Comparison of ENCODE assay signal across 35 cellular contexts in genomic region chr1:166132496-166132895, GRCh38. TPM values are rescaled to one million over a fixed set of nuclear protein-coding genes. Genes with fewer than 3 reads are reported as not detected.
"Had no signal": no experiment of that assay in that cellular context is flagged by ENCODE, and none has a peak within 500 bp of the region (broad histone marks: within the 10 kb centered on the region; RNA-seq: fewer than 3 reads in every experiment).

No MANE protein-coding gene starts in this region.

- H3K36me3 ChIP-seq: ascending aorta, brain microvascular endothelial cell, breast epithelium had no signal

- H3K27ac Mint-ChIP-seq: activated B cell treated with CpG ODN at 0.5 μM for 24 hours; activated CD4-positive, alpha-beta memory T cell treated with anti-CD3 and anti-CD28 coated beads for 36 hours; activated CD4-positive, alpha-beta T cell treated with anti-CD3 and anti-CD28 coated beads, Interleukin-2, amount 10 ng/mL, durations not matched to agents 24 days and 14 days; activated CD8-positive, alpha-beta T cell treated with anti-CD3 and anti-CD28 coated beads for 36 hours; activated naive CD4-positive, alpha-beta T cell treated with anti-CD3 and anti-CD28 coated beads, Interleukin-2, amount 10 ng/mL, durations not matched to agents 7 days and 5 days; activated naive CD4-positive, alpha-beta T cell treated with anti-CD3 and anti-CD28 coated beads, Interleukin-2, amount 50 U/mL, for 24 hours; activated naive CD8-positive, alpha-beta T cell; activated naive CD8-positive, alpha-beta T cell treated with anti-CD3 and anti-CD28 coated beads, Interleukin-2, amount 10 ng/mL, durations not matched to agents 7 days and 5 days; activated naive CD8-positive, alpha-beta T cell treated with anti-CD3 and anti-CD28 coated beads, Interleukin-2, amount 50 U/mL, for 24 hours; activated T-cell treated with anti-CD3 and anti-CD28 coated beads, Interleukin-2, amount 50 U/mL, for 72 hours; activated T-helper 1 cell treated with anti-CD3 and anti-CD28 coated beads, Interleukin-12 subunit alpha, Interleukin-12 subunit beta, Interleukin-2, Interleukin-4 antibody, amounts not matched to agents 30 ng/mL and 10 ng/mL and 1 ng/mL, durations not matched to agents 14 hours and 24 hours and 36 hours; activated T-helper 17 cell treated with anti-CD3 and anti-CD28 coated beads, Interleukin-2, amount 50 U/mL, for 72 hours; T-helper 1 cell treated with Interleukin-12 subunit alpha and Interleukin-12 subunit beta and Interleukin-4 antibody, amounts not matched to agents 30 μg/mL and 1 μg/mL, for 36 hours; T-helper 2 cell treated with Interferon-gamma antibody and Interleukin-4, amounts not matched to agents 5 μg/mL and 100 μg/mL, for 36 hours had no signal

- ATAC-seq: activated CD8-positive, alpha-beta T cell treated with anti-CD3 and anti-CD28 coated beads for 36 hours; activated naive CD8-positive, alpha-beta T cell treated with anti-CD3 and anti-CD28 coated beads, Interleukin-2, amount 50 U/mL, for 24 hours; activated T-cell treated with anti-CD3 and anti-CD28 coated beads, Interleukin-2, amount 50 U/mL, for 4 hours; activated T-cell treated with anti-CD3 and anti-CD28 coated beads, Interleukin-2, amount 50 U/mL, for 72 hours; activated T-helper 17 cell treated with anti-CD3 and anti-CD28 coated beads, Interleukin-2, amount 50 U/mL, for 72 hours had no signal

- H3K4me3 ChIP-seq: ascending aorta, breast epithelium had no signal

- DNase-seq: activated B cell treated with CpG ODN at 0.5 μM for 24 hours; activated CD4-positive, alpha-beta memory T cell treated with anti-CD3 and anti-CD28 coated beads for 36 hours; activated CD4-positive, alpha-beta T cell treated with anti-CD3 and anti-CD28 coated beads for 4 hours; activated CD4-positive, alpha-beta T cell treated with anti-CD3 and anti-CD28 coated beads, Interleukin-2, amount 10 ng/mL, durations not matched to agents 24 days and 14 days; activated CD4-positive, alpha-beta T cell treated with anti-CD3 and anti-CD28 coated beads, Interleukin-2, amount 50 U/mL, for 1 hour; activated CD4-positive, alpha-beta T cell treated with anti-CD3 and anti-CD28 coated beads, Interleukin-2, amount 50 U/mL, for 4 hours; activated CD4-positive, CD25-positive, alpha-beta regulatory T cell treated with anti-CD3 and anti-CD28 coated beads, Interleukin-2, amount 50 U/mL, for 72 hours; activated CD8-positive, alpha-beta memory T cell treated with anti-CD3 and anti-CD28 coated beads, Interleukin-2, amount 50 U/mL, for 4 hours; activated effector memory CD4-positive, alpha-beta T cell treated with anti-CD3 and anti-CD28 coated beads, Interleukin-2, amount 50 U/mL, for 16 hours; activated gamma-delta T cell treated with Interleukin-2 at 50 U/mL for 16 hours; activated naive CD4-positive, alpha-beta T cell; activated naive CD8-positive, alpha-beta T cell treated with anti-CD3 and anti-CD28 coated beads, Interleukin-2, amount 10 ng/mL, durations not matched to agents 7 days and 5 days; activated T-cell treated with anti-CD3 and anti-CD28 coated beads for 4 hours; activated T-cell treated with anti-CD3 and anti-CD28 coated beads, Interleukin-2, amount 50 U/mL, for 1 hour; activated T-cell treated with anti-CD3 and anti-CD28 coated beads, Interleukin-2, amount 50 U/mL, for 4 hours; activated T-cell treated with anti-CD3 and anti-CD28 coated beads, Interleukin-2, amount 50 U/mL, for 72 hours; amygdala; anterior cingulate cortex; brain microvascular endothelial cell; central memory CD4-positive, alpha-beta T cell; T-helper 1 cell; T-helper 9 cell had no signal

- H3K4me1 Mint-ChIP-seq: activated B cell treated with CpG ODN at 0.5 μM for 24 hours; activated CD4-positive, alpha-beta T cell treated with anti-CD3 and anti-CD28 coated beads, Interleukin-2, amount 10 ng/mL, durations not matched to agents 24 days and 14 days; activated naive CD4-positive, alpha-beta T cell treated with anti-CD3 and anti-CD28 coated beads, Interleukin-2, amount 10 ng/mL, durations not matched to agents 7 days and 5 days; activated naive CD4-positive, alpha-beta T cell treated with anti-CD3 and anti-CD28 coated beads, Interleukin-2, amount 50 U/mL, for 24 hours; activated naive CD8-positive, alpha-beta T cell treated with anti-CD3 and anti-CD28 coated beads, Interleukin-2, amount 10 ng/mL, durations not matched to agents 7 days and 5 days; activated naive CD8-positive, alpha-beta T cell treated with anti-CD3 and anti-CD28 coated beads, Interleukin-2, amount 50 U/mL, for 24 hours; activated T-helper 17 cell treated with anti-CD3 and anti-CD28 coated beads, Interleukin-2, amount 50 U/mL, for 72 hours had no signal

- H3K36me3 Mint-ChIP-seq: activated CD4-positive, alpha-beta memory T cell treated with anti-CD3 and anti-CD28 coated beads for 36 hours; activated naive CD4-positive, alpha-beta T cell treated with anti-CD3 and anti-CD28 coated beads, Interleukin-2, amount 10 ng/mL, durations not matched to agents 7 days and 5 days; activated naive CD4-positive, alpha-beta T cell treated with anti-CD3 and anti-CD28 coated beads, Interleukin-2, amount 50 U/mL, for 24 hours; activated naive CD8-positive, alpha-beta T cell; activated naive CD8-positive, alpha-beta T cell treated with anti-CD3 and anti-CD28 coated beads, Interleukin-2, amount 10 ng/mL, durations not matched to agents 7 days and 5 days had no signal

- H3K9me3 ChIP-seq: ascending aorta, breast epithelium had no signal

- H3K27me3 Mint-ChIP-seq: activated CD8-positive, alpha-beta T cell treated with anti-CD3 and anti-CD28 coated beads for 36 hours; activated naive CD4-positive, alpha-beta T cell treated with anti-CD3 and anti-CD28 coated beads, Interleukin-2, amount 10 ng/mL, durations not matched to agents 7 days and 5 days; activated T-helper 17 cell treated with anti-CD3 and anti-CD28 coated beads, Interleukin-2, amount 50 U/mL, for 72 hours had no signal

- H3K27ac ChIP-seq: ascending aorta, brain microvascular endothelial cell, breast epithelium, VCaP had no signal

- H3K9me3 Mint-ChIP-seq: activated CD4-positive, alpha-beta T cell treated with anti-CD3 and anti-CD28 coated beads, Interleukin-2, amount 10 ng/mL, durations not matched to agents 24 days and 14 days; activated CD8-positive, alpha-beta T cell treated with anti-CD3 and anti-CD28 coated beads for 36 hours; activated naive CD4-positive, alpha-beta T cell treated with anti-CD3 and anti-CD28 coated beads, Interleukin-2, amount 10 ng/mL, durations not matched to agents 7 days and 5 days; activated naive CD4-positive, alpha-beta T cell treated with anti-CD3 and anti-CD28 coated beads, Interleukin-2, amount 50 U/mL, for 24 hours; activated T-cell treated with anti-CD3 and anti-CD28 coated beads, Interleukin-2, amount 50 U/mL, for 72 hours; activated T-helper 1 cell treated with anti-CD3 and anti-CD28 coated beads, Interleukin-12 subunit alpha, Interleukin-12 subunit beta, Interleukin-2, Interleukin-4 antibody, amounts not matched to agents 30 ng/mL and 10 ng/mL and 1 ng/mL, durations not matched to agents 14 hours and 24 hours and 36 hours; T-helper 1 cell treated with Interleukin-12 subunit alpha and Interleukin-12 subunit beta and Interleukin-4 antibody, amounts not matched to agents 30 μg/mL and 1 μg/mL, for 36 hours; T-helper 2 cell treated with Interferon-gamma antibody and Interleukin-4, amounts not matched to agents 5 μg/mL and 100 μg/mL, for 36 hours had no signal

- H3K4me1 ChIP-seq: ascending aorta, breast epithelium had no signal

- H3K4me3 Mint-ChIP-seq: activated B cell treated with CpG ODN at 0.5 μM for 24 hours; activated CD4-positive, alpha-beta memory T cell treated with anti-CD3 and anti-CD28 coated beads for 36 hours; activated CD4-positive, alpha-beta T cell treated with anti-CD3 and anti-CD28 coated beads, Interleukin-2, amount 10 ng/mL, durations not matched to agents 24 days and 14 days; activated CD8-positive, alpha-beta T cell treated with anti-CD3 and anti-CD28 coated beads for 36 hours; activated naive CD4-positive, alpha-beta T cell treated with anti-CD3 and anti-CD28 coated beads, Interleukin-2, amount 10 ng/mL, durations not matched to agents 7 days and 5 days; activated naive CD4-positive, alpha-beta T cell treated with anti-CD3 and anti-CD28 coated beads, Interleukin-2, amount 50 U/mL, for 24 hours; activated naive CD8-positive, alpha-beta T cell; activated naive CD8-positive, alpha-beta T cell treated with anti-CD3 and anti-CD28 coated beads, Interleukin-2, amount 10 ng/mL, durations not matched to agents 7 days and 5 days; activated naive CD8-positive, alpha-beta T cell treated with anti-CD3 and anti-CD28 coated beads, Interleukin-2, amount 50 U/mL, for 24 hours; activated T-cell treated with anti-CD3 and anti-CD28 coated beads, Interleukin-2, amount 50 U/mL, for 4 hours; activated T-cell treated with anti-CD3 and anti-CD28 coated beads, Interleukin-2, amount 50 U/mL, for 72 hours; activated T-helper 1 cell treated with anti-CD3 and anti-CD28 coated beads, Interleukin-12 subunit alpha, Interleukin-12 subunit beta, Interleukin-2, Interleukin-4 antibody, amounts not matched to agents 30 ng/mL and 10 ng/mL and 1 ng/mL, durations not matched to agents 14 hours and 24 hours and 36 hours; activated T-helper 17 cell treated with anti-CD3 and anti-CD28 coated beads, Interleukin-2, amount 50 U/mL, for 72 hours; T-helper 1 cell treated with Interleukin-12 subunit alpha and Interleukin-12 subunit beta and Interleukin-4 antibody, amounts not matched to agents 30 μg/mL and 1 μg/mL, for 36 hours; T-helper 2 cell treated with Interferon-gamma antibody and Interleukin-4, amounts not matched to agents 5 μg/mL and 100 μg/mL, for 36 hours had no signal

- H3K27me3 ChIP-seq: ascending aorta, brain microvascular endothelial cell, breast epithelium had no signal

- FAIRE-seq: colon had no signal

RNA-seq across cellular contexts. Expression of gene FAM78B, which starts 34.3 kb away (rescaled TPM):
- total RNA-seq: activated naive CD8-positive, alpha-beta T cell treated with anti-CD3 and anti-CD28 coated beads, Interleukin-2, amount 10 ng/mL, durations not matched to agents 7 days and 5 days; ascending aorta had no signal
